Comparison of ENCODE assay signal across 21 cellular contexts in the genomic region with DNA sequence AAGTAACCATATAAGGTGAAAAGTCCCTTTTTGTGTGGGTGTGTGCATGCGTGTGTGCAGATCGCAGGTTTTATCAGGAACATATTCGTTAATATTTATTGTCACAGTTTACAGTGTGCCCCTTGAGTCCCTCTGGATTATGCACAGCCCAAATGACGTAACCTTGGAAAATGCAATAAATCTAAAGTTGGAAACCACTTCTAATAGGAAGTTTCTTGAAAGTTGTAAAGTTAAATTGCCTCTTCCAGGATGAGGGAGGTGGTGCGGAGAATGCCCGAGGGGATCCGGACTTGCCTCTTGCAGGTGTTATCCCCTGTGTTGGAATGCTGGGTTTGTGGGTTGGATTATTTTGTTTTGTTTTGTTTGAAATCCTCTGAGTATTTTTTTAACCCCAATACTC.
DNase-seq lines count a peak whose midpoint lies in the region; ATAC-seq, FAIRE-seq and TF ChIP-seq lines count a peak whose summit lies in the region.
"Had no signal": no experiment of that assay in that cellular context is flagged by ENCODE, and none has a peak within 500 bp of the region (broad histone marks: within the 10 kb centered on the region; RNA-seq: fewer than 3 reads in every experiment).

No MANE protein-coding gene starts in this region.

- H3K9me3 Mint-ChIP-seq in activated CD8-positive, alpha-beta T cell treated with anti-CD3 and anti-CD28 coated beads for 36 hours: no peaks in the 10 kb centered on the region
- H3K9me3 Mint-ChIP-seq: activated B cell treated with CpG ODN at 0.5 μM for 24 hours; activated T-cell treated with anti-CD3 and anti-CD28 coated beads, Interleukin-2, amount 50 U/mL, for 4 hours; CD4-positive, CD25-positive, alpha-beta regulatory T cell had no signal

- H3K9me2 ChIP-seq in GM23248 (ENCODE audit: insufficient read depth): no peaks in the 10 kb centered on the region

- intact Hi-C loops in activated CD8-positive, alpha-beta T cell treated with anti-CD3 and anti-CD28 coated beads for 36 hours (cut with micrococcal nuclease): no loop called here
- intact Hi-C loops in esophagus squamous epithelium (cut with DNase I): no loop called here

- H2AK5ac ChIP-seq in mesenchymal stem cell (ENCODE audit: low read length, severe bottlenecking): no peak overlapping the region

- DNase-seq in GM23248: peak; percentile 24
- peak; percentile 57 for DNase-seq in mesenchymal stem cell
- peak; percentile 50 for DNase-seq in small intestine
- no peak for DNase-seq in NCI-H524 (lab: John Stamatoyannopoulos, UW)
- no peak for DNase-seq in activated CD8-positive, alpha-beta T cell treated with anti-CD3 and anti-CD28 coated beads for 36 hours
- DNase-seq in hepatic stellate cell (ENCODE audit: low spot score): no peak
- DNase-seq in esophagus squamous epithelium (lab: John Stamatoyannopoulos, UW): no peak
- DNase-seq: activated B cell treated with CpG ODN at 0.5 μM for 24 hours; activated CD8-positive, alpha-beta T cell treated with anti-CD3 and anti-CD28 coated beads, Interleukin-2, amount 10 ng/mL, durations not matched to agents 7 days and 5 days; activated naive CD4-positive, alpha-beta T cell treated with anti-CD3 and anti-CD28 coated beads, Interleukin-2, amount 50 U/mL, for 16 hours; activated T-cell treated with anti-CD3 and anti-CD28 coated beads, Interleukin-2, amount 50 U/mL, for 4 hours; CD4-positive, CD25-positive, alpha-beta regulatory T cell; cortex of kidney; DMS153; NCI-H187; nucleus accumbens; PC-3; SJCRH30; stimulated activated CD4-positive, alpha-beta T cell treated with anti-CD3 and anti-CD28 coated beads, Interleukin-4, amount 100 ng/mL, for 24 hours had no signal

- H2BK5ac ChIP-seq in mesenchymal stem cell (ENCODE audit: low read depth, low read length, poor library complexity, severe bottlenecking): no peak overlapping the region

- no peak overlapping the region for H3K18ac ChIP-seq in mesenchymal stem cell (ENCODE audit: low read depth in 1 of 2, low read length in 2 of 2)

- no peak for TF ChIP-seq CTCF in activated CD8-positive, alpha-beta T cell treated with anti-CD3 and anti-CD28 coated beads for 36 hours (IDR thresholded peaks at IDR 0.05)
- no peak for TF ChIP-seq CTCF in esophagus squamous epithelium (IDR thresholded peaks at IDR 0.05)

- CTCF ChIA-PET in activated CD8-positive, alpha-beta T cell treated with anti-CD3 and anti-CD28 coated beads for 36 hours (lab: Charles Lee): interaction anchor here (1.2 kb wide), 1 partner anchor 8 kb away, joined by 3 read pairs; no protein-coding TSS in a partner anchor

- WGBS in GM23248 (ENCODE audit: low coverage in 1 of 2, low lambda C conversion rate in 2 of 2, missing lambda C conversion rate in 2 of 2), 2 experiments: 19 to 20% methylated on average over 7 of the region's 7 CpGs
- WGBS in mesenchymal stem cell: 37% methylated on average over 7 of the region's 7 CpGs
- 16 to 45% (median 24%) methylated on average over 7 of the region's 7 CpGs for WGBS in small intestine, 3 donors
- 70 to 79% methylated on average over 7 of the region's 7 CpGs for WGBS in esophagus squamous epithelium, 2 donors

- peaks cover 14% of the 10 kb centered on the region for H3F3A ChIP-seq in GM23248 (ENCODE audit: insufficient read depth)

- no peaks in the 10 kb centered on the region for H3K79me2 ChIP-seq in GM23248 (ENCODE audit: insufficient read depth)

- H3K79me1 ChIP-seq in mesenchymal stem cell (replicated peaks; ENCODE audit: low read length, poor library complexity, severe bottlenecking): peaks cover 8% of the 10 kb centered on the region

- peaks cover 11% of the 10 kb centered on the region for H3K4me1 Mint-ChIP-seq in activated CD8-positive, alpha-beta T cell treated with anti-CD3 and anti-CD28 coated beads for 36 hours (ENCODE audit: low read depth)

- H3K27ac Mint-ChIP-seq in activated CD8-positive, alpha-beta T cell treated with anti-CD3 and anti-CD28 coated beads for 36 hours: no peak overlapping the region
- H3K27ac Mint-ChIP-seq: activated B cell treated with CpG ODN at 0.5 μM for 24 hours; activated CD8-positive, alpha-beta T cell treated with anti-CD3 and anti-CD28 coated beads, Interleukin-2, amount 10 ng/mL, durations not matched to agents 7 days and 5 days; CD4-positive, CD25-positive, alpha-beta regulatory T cell had no signal

- peaks cover 3% of the 10 kb centered on the region for H3K36me3 Mint-ChIP-seq in activated CD8-positive, alpha-beta T cell treated with anti-CD3 and anti-CD28 coated beads for 36 hours (ENCODE audit: low read depth)

- H3K9me3 ChIP-seq in GM23248 (ENCODE audit: low read depth) (no peaks in the 10 kb centered on the region), mesenchymal stem cell (ENCODE audit: control insufficient read depth, low read length) (no peaks in the 10 kb centered on the region), small intestine (ENCODE audit: control insufficient read depth, low read depth) (no peaks in the 10 kb centered on the region), esophagus squamous epithelium (no peaks in the 10 kb centered on the region)
- H3K9me3 ChIP-seq: SJCRH30 had no signal

- no peaks in the 10 kb centered on the region for H3K27me3 Mint-ChIP-seq in activated CD8-positive, alpha-beta T cell treated with anti-CD3 and anti-CD28 coated beads for 36 hours
- H3K27me3 Mint-ChIP-seq: activated B cell treated with CpG ODN at 0.5 μM for 24 hours; CD4-positive, CD25-positive, alpha-beta regulatory T cell had no signal

- TF ChIP-seq POLR2A in esophagus squamous epithelium (IDR thresholded peaks at IDR 0.05): no peak

- in situ Hi-C loops in GM23248 (cut with MboI): no loop called here

- H3K4me1 ChIP-seq in GM23248 (ENCODE audit: insufficient read depth) (peaks cover 32% of the 10 kb centered on the region), mesenchymal stem cell (ENCODE audit: control insufficient read depth, insufficient read depth, low read depth, low read length) (peaks cover 4% of the 10 kb centered on the region), small intestine (ENCODE audit: control insufficient read depth in 2 of 2, insufficient read depth in 1 of 2, low read depth in 1 of 2, low read length in 1 of 2) (peaks cover 0 to 12% of the 10 kb centered on the region in 2 donors), esophagus squamous epithelium (peaks cover 0 to 15% (median 0%) of the 10 kb centered on the region in 3 donors)
- H3K4me1 ChIP-seq: SJCRH30 had no signal

- POLR2A ChIA-PET in activated CD8-positive, alpha-beta T cell treated with anti-CD3 and anti-CD28 coated beads for 36 hours (lab: Charles Lee): no interaction called here

- H2BK12ac ChIP-seq in mesenchymal stem cell (ENCODE audit: low read length in 2 of 2): no peak overlapping the region

- H2AFZ ChIP-seq in GM23248 (peak overlapping the region; percentile 31; the same call in 1 of the 2 replicates), mesenchymal stem cell (ENCODE audit: low read depth, low read length) (no peak overlapping the region)

- H3K27me3 ChIP-seq in GM23248 (replicated peaks; ENCODE audit: insufficient read depth) (no peaks in the 10 kb centered on the region), mesenchymal stem cell (ENCODE audit: control insufficient read depth in 1 of 2, insufficient read depth in 1 of 2, low read length in 2 of 2) (no peaks in the 10 kb centered on the region), small intestine (ENCODE audit: control insufficient read depth in 2 of 2, insufficient read depth in 2 of 2, low read length in 2 of 2) (no peaks in the 10 kb centered on the region), esophagus squamous epithelium (no peaks in the 10 kb centered on the region)
- H3K27me3 ChIP-seq: SJCRH30 had no signal

- H4K91ac ChIP-seq in mesenchymal stem cell (ENCODE audit: low read length): no peak overlapping the region

- H3K36me3 ChIP-seq in GM23248 (ENCODE audit: low read depth): no peaks in the 10 kb centered on the region
- no peaks in the 10 kb centered on the region for H3K36me3 ChIP-seq in mesenchymal stem cell (ENCODE audit: control insufficient read depth in 1 of 2, insufficient read depth in 2 of 2, low read depth in 1 of 2, low read length in 2 of 2)
- no peaks in the 10 kb centered on the region for H3K36me3 ChIP-seq in small intestine (ENCODE audit: control insufficient read depth in 2 of 2, insufficient read depth in 2 of 2, low read length in 2 of 2)
- H3K36me3 ChIP-seq in esophagus squamous epithelium: no peaks in the 10 kb centered on the region
- H3K36me3 ChIP-seq: SJCRH30 had no signal

- ATAC-seq in activated CD8-positive, alpha-beta T cell treated with anti-CD3 and anti-CD28 coated beads for 36 hours: no peak
- ATAC-seq: activated CD8-positive, alpha-beta T cell treated with anti-CD3 and anti-CD28 coated beads, Interleukin-2, amount 10 ng/mL, durations not matched to agents 7 days and 5 days; activated T-cell treated with anti-CD3 and anti-CD28 coated beads, Interleukin-2, amount 50 U/mL, for 4 hours; K562; PC-3 had no signal

- no peak overlapping the region for H2BK120ac ChIP-seq in mesenchymal stem cell (ENCODE audit: low read depth, low read length)

- H3K9ac ChIP-seq in GM23248 (no peak overlapping the region), mesenchymal stem cell (ENCODE audit: low read length) (peak overlapping the region; percentile 67)

- H3K23ac ChIP-seq in mesenchymal stem cell (ENCODE audit: low read length in 2 of 2): no peak overlapping the region

- H3K4me3 ChIP-seq in GM23248: no peak overlapping the region
- peak overlapping the region in 1 of 2 experiments; percentile 64 for H3K4me3 ChIP-seq in mesenchymal stem cell (ENCODE audit: insufficient read depth in 1 of 2, low read depth in 1 of 2, low read length in 2 of 2)
- no peak overlapping the region for H3K4me3 ChIP-seq in small intestine (ENCODE audit: low read depth in 1 of 2, low read length in 2 of 2)
- peak overlapping the region in 1 of 4 donors; percentile 27 for H3K4me3 ChIP-seq in esophagus squamous epithelium
- H3K4me3 ChIP-seq: K562, SJCRH30 had no signal

- H3K27ac ChIP-seq in GM23248: no peak overlapping the region
- H3K27ac ChIP-seq in mesenchymal stem cell (ENCODE audit: low read length, poor library complexity, severe bottlenecking): peak overlapping the region; percentile 10
- peak overlapping the region in 1 of 2 donors; percentile 17 for H3K27ac ChIP-seq in small intestine (ENCODE audit: low read depth in 1 of 2, low read length in 1 of 2)
- no peak overlapping the region for H3K27ac ChIP-seq in esophagus squamous epithelium
- H3K27ac ChIP-seq: SJCRH30 had no signal

- FAIRE-seq in colon (lab: Jason Lieb, UNC): peak; percentile 10
- FAIRE-seq in small intestine (lab: Jason Lieb, UNC): no peak
- FAIRE-seq: K562 had no signal

- H4K20me1 ChIP-seq in GM23248 (ENCODE audit: insufficient read depth): no peaks in the 10 kb centered on the region

- H3K14ac ChIP-seq in mesenchymal stem cell (ENCODE audit: low read length in 2 of 2): no peak overlapping the region

- H2BK15ac ChIP-seq in mesenchymal stem cell (ENCODE audit: low read depth, poor library complexity, severe bottlenecking): no peak overlapping the region

- H4K8ac ChIP-seq in mesenchymal stem cell (ENCODE audit: low read length): no peak overlapping the region

- no peak overlapping the region for H3K4me3 Mint-ChIP-seq in activated CD8-positive, alpha-beta T cell treated with anti-CD3 and anti-CD28 coated beads for 36 hours
- H3K4me3 Mint-ChIP-seq: activated B cell treated with CpG ODN at 0.5 μM for 24 hours; activated CD8-positive, alpha-beta T cell treated with anti-CD3 and anti-CD28 coated beads, Interleukin-2, amount 10 ng/mL, durations not matched to agents 7 days and 5 days; activated T-cell treated with anti-CD3 and anti-CD28 coated beads, Interleukin-2, amount 50 U/mL, for 4 hours; CD4-positive, CD25-positive, alpha-beta regulatory T cell had no signal

- H3K4ac ChIP-seq in mesenchymal stem cell (ENCODE audit: low read depth in 1 of 2, low read length in 2 of 2): no peak overlapping the region

- H3K4me2 ChIP-seq in GM23248 (ENCODE audit: unreplicated experiment) (peak overlapping the region; percentile 59), mesenchymal stem cell (ENCODE audit: low read length, poor library complexity, severe bottlenecking) (peak overlapping the region; percentile 37)

Comparison
In these comparisons a context has a peak if more than half of its experiments do, and no peak if none do; other contexts are left out.
1. DNase-seq: peak in GM23248 (single experiment), mesenchymal stem cell (single experiment) and small intestine (single experiment); none in NCI-H524 (0 of 2), activated CD8-positive, alpha-beta T cell treated with anti-CD3 and anti-CD28 coated beads for 36 hours (single experiment), hepatic stellate cell (single experiment) and esophagus squamous epithelium (single experiment).